23 cellular contexts compared by ENCODE assay signal in genomic region chr1:232372431-232373225, GRCh38.
"Had no signal": no experiment of that assay in that cellular context is flagged by ENCODE, and none has a peak within 500 bp of the region (broad histone marks: within the 10 kb centered on the region; RNA-seq: fewer than 3 reads in every experiment).

No MANE protein-coding gene starts in this region.

- DNase-seq: activated CD4-positive, alpha-beta memory T cell treated with anti-CD3 and anti-CD28 coated beads for 36 hours; activated CD4-positive, alpha-beta T cell treated with anti-CD3 and anti-CD28 coated beads, Interleukin-2, amount 10 ng/mL, durations not matched to agents 7 days and 5 days; activated CD4-positive, CD25-positive, alpha-beta regulatory T cell; activated CD8-positive, alpha-beta memory T cell treated with anti-CD3 and anti-CD28 coated beads for 24 hours; activated effector memory CD4-positive, alpha-beta T cell treated with anti-CD3 and anti-CD28 coated beads, Interleukin-2, amount 50 U/mL, for 16 hours; activated naive CD4-positive, alpha-beta T cell treated with Interleukin-2 at 50 U/mL for 16 hours; activated naive CD8-positive, alpha-beta T cell treated with anti-CD3 and anti-CD28 coated beads, Interleukin-2, amount 50 U/mL, for 24 hours; activated T-cell treated with anti-CD3 and anti-CD28 coated beads, Interleukin-2, amount 50 U/mL, for 4 hours; amniotic stem cell; NCI-H1048; NCI-H187; NCI-H2081; NCI-H524; Peyer's patch; T-cell; T-helper 2 cell; T1000 had no signal

- H3K27me3 Mint-ChIP-seq: activated CD4-positive, alpha-beta memory T cell treated with anti-CD3 and anti-CD28 coated beads for 36 hours; activated CD4-positive, alpha-beta T cell treated with anti-CD3 and anti-CD28 coated beads, Interleukin-2, amount 10 ng/mL, durations not matched to agents 7 days and 5 days had no signal

- H3K4me3 ChIP-seq: ascending aorta, cardiac muscle cell, Peyer's patch, SJSA1 had no signal

- H3K36me3 Mint-ChIP-seq: activated CD4-positive, alpha-beta memory T cell treated with anti-CD3 and anti-CD28 coated beads for 36 hours; activated naive CD4-positive, alpha-beta T cell treated with anti-CD3 and anti-CD28 coated beads, Interleukin-2, amount 50 U/mL, for 72 hours; brain; T-cell had no signal

- H3K4me1 ChIP-seq: ascending aorta, Peyer's patch had no signal

- H3K9me3 Mint-ChIP-seq: activated CD4-positive, alpha-beta memory T cell treated with anti-CD3 and anti-CD28 coated beads for 36 hours; activated CD4-positive, alpha-beta T cell treated with anti-CD3 and anti-CD28 coated beads, Interleukin-2, amount 10 ng/mL, durations not matched to agents 7 days and 5 days; activated naive CD4-positive, alpha-beta T cell treated with anti-CD3 and anti-CD28 coated beads, Interleukin-2, amount 50 U/mL, for 72 hours; activated naive CD8-positive, alpha-beta T cell treated with anti-CD3 and anti-CD28 coated beads, Interleukin-2, amount 50 U/mL, for 24 hours; activated T-cell treated with anti-CD3 and anti-CD28 coated beads, Interleukin-2, amount 50 U/mL, for 4 hours; T-cell had no signal

- H3K27me3 ChIP-seq: ascending aorta, cardiac muscle cell, Peyer's patch, SJSA1 had no signal

- H3K36me3 ChIP-seq: ascending aorta, cardiac muscle cell, Peyer's patch, SJSA1 had no signal

- H3K9me3 ChIP-seq: ascending aorta, Peyer's patch, SJSA1 had no signal

- H3K27ac Mint-ChIP-seq: activated CD4-positive, alpha-beta memory T cell treated with anti-CD3 and anti-CD28 coated beads for 36 hours; activated naive CD4-positive, alpha-beta T cell treated with anti-CD3 and anti-CD28 coated beads, Interleukin-2, amount 50 U/mL, for 72 hours; activated naive CD8-positive, alpha-beta T cell treated with anti-CD3 and anti-CD28 coated beads, Interleukin-2, amount 50 U/mL, for 24 hours; brain; T-cell had no signal

- H3K4me3 Mint-ChIP-seq: activated CD4-positive, alpha-beta memory T cell treated with anti-CD3 and anti-CD28 coated beads for 36 hours; activated CD4-positive, alpha-beta T cell treated with anti-CD3 and anti-CD28 coated beads, Interleukin-2, amount 10 ng/mL, durations not matched to agents 7 days and 5 days; activated naive CD8-positive, alpha-beta T cell treated with anti-CD3 and anti-CD28 coated beads, Interleukin-2, amount 50 U/mL, for 24 hours; activated T-cell treated with anti-CD3 and anti-CD28 coated beads, Interleukin-2, amount 50 U/mL, for 4 hours; brain; T-cell had no signal

- H3K4me1 Mint-ChIP-seq: activated CD4-positive, alpha-beta T cell treated with anti-CD3 and anti-CD28 coated beads, Interleukin-2, amount 10 ng/mL, durations not matched to agents 7 days and 5 days; T-cell had no signal

- H3K27ac ChIP-seq: ascending aorta, cardiac muscle cell, Peyer's patch, SJSA1, VCaP had no signal

- ATAC-seq: activated naive CD4-positive, alpha-beta T cell treated with anti-CD3 and anti-CD28 coated beads, Interleukin-2, amount 50 U/mL, for 72 hours; activated naive CD8-positive, alpha-beta T cell treated with anti-CD3 and anti-CD28 coated beads, Interleukin-2, amount 50 U/mL, for 24 hours; activated T-cell treated with anti-CD3 and anti-CD28 coated beads, Interleukin-2, amount 50 U/mL, for 4 hours; T-cell had no signal
